In the genomic region with DNA sequence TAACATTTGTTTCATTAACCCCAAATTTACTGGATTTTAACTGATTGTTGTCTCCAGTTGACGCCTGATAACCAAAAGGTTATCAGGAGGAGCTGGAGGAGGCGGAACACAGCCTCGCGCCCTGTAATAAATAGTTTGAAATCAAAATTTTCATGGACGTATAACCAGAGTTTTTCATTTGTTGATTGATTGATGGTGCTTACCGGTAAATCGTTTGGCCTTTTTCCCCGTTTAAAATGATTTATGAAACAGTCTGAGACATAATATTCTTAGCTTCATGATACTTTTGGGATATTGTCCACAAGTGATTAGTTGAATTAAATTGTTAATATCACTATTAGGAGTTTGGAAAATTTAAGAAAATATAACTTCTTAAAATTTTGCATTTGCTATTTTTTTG, we compare ENCODE assay signal across 13 cellular contexts. TPM values are rescaled to one million over a fixed set of nuclear protein-coding genes. Genes with fewer than 3 reads are reported as not detected.
DNase-seq lines count a peak whose midpoint lies in the region; ATAC-seq and TF ChIP-seq lines count a peak whose summit lies in the region.
"Had no signal": no experiment of that assay in that cellular context is flagged by ENCODE, and none has a peak within 500 bp of the region (broad histone marks: within the 10 kb centered on the region; RNA-seq: fewer than 3 reads in every experiment).

No MANE protein-coding gene starts in this region.

- H3K27me3 Mint-ChIP-seq in stimulated activated naive CD8-positive, alpha-beta T cell treated with anti-CD3 and anti-CD28 coated beads, Interleukin-15, Interleukin-2, amounts not matched to agents 100 ng/mL and 50 ng/mL, for 24 hours, result no peaks in the 10 kb centered on the region
- no peaks in the 10 kb centered on the region for H3K27me3 Mint-ChIP-seq in brain
- no peaks in the 10 kb centered on the region for H3K27me3 Mint-ChIP-seq in activated CD4-positive, alpha-beta T cell treated with anti-CD3 and anti-CD28 coated beads, Interleukin-2, amount 10 ng/mL, durations not matched to agents 24 days and 14 days

- H3K9me3 Mint-ChIP-seq in stimulated activated naive CD8-positive, alpha-beta T cell treated with anti-CD3 and anti-CD28 coated beads, Interleukin-15, Interleukin-2, amounts not matched to agents 100 ng/mL and 50 ng/mL, for 24 hours, result no peaks in the 10 kb centered on the region
- peaks cover 0 to 3% (median 0%) of the 10 kb centered on the region in 5 experiments for H3K9me3 Mint-ChIP-seq in brain
- H3K9me3 Mint-ChIP-seq in activated CD4-positive, alpha-beta T cell treated with anti-CD3 and anti-CD28 coated beads, Interleukin-2, amount 10 ng/mL, durations not matched to agents 24 days and 14 days, result no peaks in the 10 kb centered on the region

- H3K4me1 ChIP-seq in mucosa of rectum (ENCODE audit: control insufficient read depth in 2 of 2, insufficient read depth in 2 of 2, low read length in 2 of 2), result peaks cover 9 to 10% of the 10 kb centered on the region in 2 donors

- H3K4me3 ChIP-seq in mucosa of rectum (ENCODE audit: low read length in 2 of 2), result peak overlapping the region in 1 of 2 donors; percentile 93

- ATAC-seq in stimulated activated naive CD8-positive, alpha-beta T cell treated with anti-CD3 and anti-CD28 coated beads, Interleukin-15, Interleukin-2, amounts not matched to agents 100 U/mL and 50 U/mL, for 24 hours, result no peak
- no peak for ATAC-seq in GM21786 (IDR thresholded peaks at IDR 0.05; ENCODE audit: unreplicated experiment)

- H3K36me3 ChIP-seq in mucosa of rectum (ENCODE audit: control insufficient read depth in 2 of 2, insufficient read depth in 2 of 2, low read length in 2 of 2), result no peaks in the 10 kb centered on the region

- no peaks in the 10 kb centered on the region for H3K36me3 Mint-ChIP-seq in stimulated activated naive CD8-positive, alpha-beta T cell treated with anti-CD3 and anti-CD28 coated beads, Interleukin-15, Interleukin-2, amounts not matched to agents 100 ng/mL and 50 ng/mL, for 24 hours (ENCODE audit: low read depth)
- H3K36me3 Mint-ChIP-seq in brain, result no peaks in the 10 kb centered on the region
- no peaks in the 10 kb centered on the region for H3K36me3 Mint-ChIP-seq in activated CD4-positive, alpha-beta T cell treated with anti-CD3 and anti-CD28 coated beads, Interleukin-2, amount 10 ng/mL, durations not matched to agents 24 days and 14 days (ENCODE audit: low read depth)

- peaks cover 28% of the 10 kb centered on the region for H3K4me1 Mint-ChIP-seq in stimulated activated naive CD8-positive, alpha-beta T cell treated with anti-CD3 and anti-CD28 coated beads, Interleukin-15, Interleukin-2, amounts not matched to agents 100 ng/mL and 50 ng/mL, for 24 hours (ENCODE audit: low read depth)
- H3K4me1 Mint-ChIP-seq in brain, result peaks cover 17% of the 10 kb centered on the region
- peaks cover 17% of the 10 kb centered on the region for H3K4me1 Mint-ChIP-seq in activated CD4-positive, alpha-beta T cell treated with anti-CD3 and anti-CD28 coated beads, Interleukin-2, amount 10 ng/mL, durations not matched to agents 24 days and 14 days

- H3K4me3 Mint-ChIP-seq in stimulated activated naive CD8-positive, alpha-beta T cell treated with anti-CD3 and anti-CD28 coated beads, Interleukin-15, Interleukin-2, amounts not matched to agents 100 ng/mL and 50 ng/mL, for 24 hours, result peak overlapping the region; percentile 93
- H3K4me3 Mint-ChIP-seq in brain, result peak overlapping the region; percentile 91 to 96 (median 93)
- no peak overlapping the region for H3K4me3 Mint-ChIP-seq in activated CD4-positive, alpha-beta T cell treated with anti-CD3 and anti-CD28 coated beads, Interleukin-2, amount 10 ng/mL, durations not matched to agents 24 days and 14 days

- H3K27ac Mint-ChIP-seq in stimulated activated naive CD8-positive, alpha-beta T cell treated with anti-CD3 and anti-CD28 coated beads, Interleukin-15, Interleukin-2, amounts not matched to agents 100 ng/mL and 50 ng/mL, for 24 hours, result no peak overlapping the region
- peak overlapping the region in 1 of 5 experiments; percentile 96 for H3K27ac Mint-ChIP-seq in brain
- H3K27ac Mint-ChIP-seq in activated CD4-positive, alpha-beta T cell treated with anti-CD3 and anti-CD28 coated beads, Interleukin-2, amount 10 ng/mL, durations not matched to agents 24 days and 14 days, result no peak overlapping the region

- TF ChIP-seq CTCF in brain (conservative IDR thresholded peaks at IDR 0.05), result no peak

- intact Hi-C loops in activated CD4-positive, alpha-beta T cell treated with anti-CD3 and anti-CD28 coated beads, Interleukin-2, amount 10 ng/mL, durations not matched to agents 24 days and 14 days (cut with micrococcal nuclease), result loop anchor here (1.0 to 5.0 kb wide), 7 partner anchors 27 to 1408 kb away; no protein-coding TSS in a partner anchor

- H3K9ac ChIP-seq in mucosa of rectum (ENCODE audit: low read depth in 1 of 2, low read length in 2 of 2), result no peak overlapping the region

- H3K9me3 ChIP-seq in mucosa of rectum (ENCODE audit: control insufficient read depth in 2 of 2, low read length in 2 of 2), result no peaks in the 10 kb centered on the region

- no peak for DNase-seq in stimulated activated naive CD8-positive, alpha-beta T cell treated with anti-CD3 and anti-CD28 coated beads, Interleukin-15, Interleukin-2, amounts not matched to agents 100 U/mL and 50 U/mL, for 24 hours
- DNase-seq in NCI-H2227 (lab: John Stamatoyannopoulos, UW; ENCODE audit: unreplicated experiment) (no peak), DMS153 (lab: John Stamatoyannopoulos, UW) (no peak)
- DNase-seq in activated CD4-positive, alpha-beta T cell treated with anti-CD3 and anti-CD28 coated beads, Interleukin-2, amount 10 ng/mL, durations not matched to agents 24 days and 14 days, result no peak
- DNase-seq: hippocampal formation; midbrain; NCI-H1105 treated with DMSO at 0.1 percent for 48 hours; stimulated activated CD4-positive, alpha-beta T cell treated with anti-CD3 and anti-CD28 coated beads, Interleukin-12 subunit alpha, Interleukin-12 subunit beta, amount 100 ng/mL, for 4 hours; T-helper 9 cell had no signal

- peak overlapping the region; percentile 3 to 82 for H3K27ac ChIP-seq in mucosa of rectum (ENCODE audit: low read depth in 2 of 2, low read length in 2 of 2)

- no peaks in the 10 kb centered on the region for H3K27me3 ChIP-seq in mucosa of rectum (ENCODE audit: control insufficient read depth in 2 of 2, insufficient read depth in 2 of 2, low read length in 2 of 2)

RNA-seq across cellular contexts. Expression of gene FOCAD, which starts 1.7 kb away (rescaled TPM):
- 35.3 TPM for polyA plus RNA-seq in brain (ENCODE audit: insufficient read depth, low read depth, low replicate concordance)
- total RNA-seq in activated CD4-positive, alpha-beta T cell treated with anti-CD3 and anti-CD28 coated beads, Interleukin-2, amount 10 ng/mL, durations not matched to agents 24 days and 14 days, result 32.0 and 36.4 TPM in 2 replicates
